ENCODE assay signal across 1 cellular context in the genomic region with DNA sequence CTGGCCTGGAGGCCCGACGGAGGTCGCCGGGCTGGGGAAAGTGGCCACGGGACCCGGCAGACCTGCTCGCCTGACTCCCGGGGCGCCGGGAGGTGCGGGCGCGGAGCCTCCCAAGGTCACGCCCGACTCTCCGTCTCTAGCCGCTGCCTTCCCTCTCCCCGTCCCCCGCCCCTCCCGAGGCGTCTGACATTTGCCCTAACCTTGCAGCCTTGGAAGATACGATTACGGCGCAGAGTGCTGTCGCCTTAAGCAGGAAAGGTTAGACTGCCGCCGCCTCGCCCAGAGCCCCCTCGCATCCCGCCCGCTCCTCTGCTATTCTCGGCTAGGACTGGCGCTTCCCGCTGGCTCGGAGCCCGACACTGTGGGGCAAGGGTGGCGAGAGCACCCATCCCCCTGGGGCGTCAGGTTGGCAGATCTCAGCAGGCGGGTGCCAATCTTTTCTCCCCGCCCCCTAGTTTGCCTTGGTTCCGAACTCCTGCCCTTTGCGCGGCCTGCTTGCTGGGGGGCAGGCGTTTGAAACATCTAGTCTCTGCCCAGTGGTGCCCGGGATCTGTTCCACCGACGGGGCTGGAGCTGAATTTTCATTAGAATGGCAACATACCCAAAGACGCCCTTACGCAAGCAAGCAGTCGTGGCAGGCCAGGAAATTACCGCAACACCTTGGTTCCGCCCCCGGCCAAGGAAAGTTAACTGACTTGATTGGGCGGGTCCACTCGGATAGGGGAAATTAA.
A peak's percentile ranks its signal among the peaks of the same experiment; 100 is the strongest.
TF ChIP-seq lines count a peak whose summit lies in the region.

No MANE protein-coding gene starts in this region.

TF ChIP-seq in HEK293, 187 proteins besides CTCF, POLR2A, EP300 and RAD21 (continued from another document):
- TF ChIP-seq, protein P1, sequence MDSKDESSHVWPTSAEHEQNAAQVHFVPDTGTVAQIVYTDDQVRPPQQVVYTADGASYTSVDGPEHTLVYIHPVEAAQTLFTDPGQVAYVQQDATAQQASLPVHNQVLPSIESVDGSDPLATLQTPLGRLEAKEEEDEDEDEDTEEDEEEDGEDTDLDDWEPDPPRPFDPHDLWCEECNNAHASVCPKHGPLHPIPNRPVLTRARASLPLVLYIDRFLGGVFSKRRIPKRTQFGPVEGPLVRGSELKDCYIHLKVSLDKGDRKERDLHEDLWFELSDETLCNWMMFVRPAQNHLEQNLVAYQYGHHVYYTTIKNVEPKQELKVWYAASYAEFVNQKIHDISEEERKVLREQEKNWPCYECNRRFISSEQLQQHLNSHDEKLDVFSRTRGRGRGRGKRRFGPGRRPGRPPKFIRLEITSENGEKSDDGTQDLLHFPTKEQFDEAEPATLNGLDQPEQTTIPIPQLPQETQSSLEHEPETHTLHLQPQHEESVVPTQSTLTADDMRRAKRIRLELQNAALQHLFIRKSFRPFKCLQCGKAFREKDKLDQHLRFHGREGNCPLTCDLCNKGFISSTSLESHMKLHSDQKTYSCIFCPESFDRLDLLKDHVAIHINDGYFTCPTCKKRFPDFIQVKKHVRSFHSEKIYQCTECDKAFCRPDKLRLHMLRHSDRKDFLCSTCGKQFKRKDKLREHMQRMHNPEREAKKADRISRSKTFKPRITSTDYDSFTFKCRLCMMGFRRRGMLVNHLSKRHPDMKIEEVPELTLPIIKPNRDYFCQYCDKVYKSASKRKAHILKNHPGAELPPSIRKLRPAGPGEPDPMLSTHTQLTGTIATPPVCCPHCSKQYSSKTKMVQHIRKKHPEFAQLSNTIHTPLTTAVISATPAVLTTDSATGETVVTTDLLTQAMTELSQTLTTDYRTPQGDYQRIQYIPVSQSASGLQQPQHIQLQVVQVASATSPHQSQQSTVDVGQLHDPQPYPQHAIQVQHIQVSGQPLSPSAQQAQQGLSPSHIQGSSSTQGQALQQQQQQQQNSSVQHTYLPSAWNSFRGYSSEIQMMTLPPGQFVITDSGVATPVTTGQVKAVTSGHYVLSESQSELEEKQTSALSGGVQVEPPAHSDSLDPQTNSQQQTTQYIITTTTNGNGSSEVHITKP (tag by site-specific recombination; IDR thresholded peaks at IDR 0.05), result peak; percentile 97
- TF ChIP-seq ZXDB (tag by site-specific recombination; IDR thresholded peaks at IDR 0.05), result 0 out of 2 replicates have a peak, but pooled peaks have one; percentile 31
- TF ChIP-seq KLF7 (tag by site-specific recombination; IDR thresholded peaks at IDR 0.05; ENCODE audit: borderline replicate concordance), result no peak
- TF ChIP-seq ZNF175 (tag by site-specific recombination; IDR thresholded peaks at IDR 0.05), result no peak
- no peak for TF ChIP-seq OVOL3 (tag by site-specific recombination; IDR thresholded peaks at IDR 0.05)
- TF ChIP-seq GLIS1 (tag by site-specific recombination; IDR thresholded peaks at IDR 0.05), result peak; percentile 52; the same call in 1 of the 2 replicates
- TF ChIP-seq ZBTB8A (tag by site-specific recombination; IDR thresholded peaks at IDR 0.05), result peak; percentile 54
- 0 out of 2 replicates have a peak, but pooled peaks have one; percentile 57 for TF ChIP-seq ZNF600 (tag by site-specific recombination; IDR thresholded peaks at IDR 0.05)
- TF ChIP-seq ZBTB20 (tag by site-specific recombination; IDR thresholded peaks at IDR 0.05), result peak; percentile 80
- peak; percentile 60; the same call in 1 of the 2 replicates for TF ChIP-seq KLF8 (tag by site-specific recombination; IDR thresholded peaks at IDR 0.05)
- TF ChIP-seq, protein P2, sequence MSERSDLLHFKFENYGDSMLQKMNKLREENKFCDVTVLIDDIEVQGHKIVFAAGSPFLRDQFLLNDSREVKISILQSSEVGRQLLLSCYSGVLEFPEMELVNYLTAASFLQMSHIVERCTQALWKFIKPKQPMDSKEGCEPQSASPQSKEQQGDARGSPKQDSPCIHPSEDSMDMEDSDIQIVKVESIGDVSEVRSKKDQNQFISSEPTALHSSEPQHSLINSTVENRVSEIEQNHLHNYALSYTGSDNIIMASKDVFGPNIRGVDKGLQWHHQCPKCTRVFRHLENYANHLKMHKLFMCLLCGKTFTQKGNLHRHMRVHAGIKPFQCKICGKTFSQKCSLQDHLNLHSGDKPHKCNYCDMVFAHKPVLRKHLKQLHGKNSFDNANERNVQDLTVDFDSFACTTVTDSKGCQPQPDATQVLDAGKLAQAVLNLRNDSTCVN (tag by site-specific recombination; optimal IDR thresholded peaks at IDR 0.05), result peak; percentile 90
- peak; percentile 59; the same call in 1 of the 2 replicates for TF ChIP-seq BCL11B (tag by site-specific recombination; IDR thresholded peaks at IDR 0.05; ENCODE audit: low read depth)
- peak; percentile 29; the same call in 1 of the 2 replicates for TF ChIP-seq WT1 (tag by site-specific recombination; IDR thresholded peaks at IDR 0.05)
- TF ChIP-seq ZNF155 (tag by site-specific recombination; IDR thresholded peaks at IDR 0.05), result no peak
- peak; percentile 62 for TF ChIP-seq SP3 (tag by site-specific recombination; IDR thresholded peaks at IDR 0.05)
- TF ChIP-seq ZNF777 (tag by site-specific recombination; IDR thresholded peaks at IDR 0.05; ENCODE audit: borderline replicate concordance), result peak; percentile 56
- TF ChIP-seq ZBTB49 (tag by site-specific recombination; IDR thresholded peaks at IDR 0.05; ENCODE audit: low read depth), result no peak
- 0 out of 2 replicates have a peak, but pooled peaks have one; percentile 39 for TF ChIP-seq ZNF239 (tag by site-specific recombination; IDR thresholded peaks at IDR 0.05)
- TF ChIP-seq ZNF335 (tag by site-specific recombination; conservative IDR thresholded peaks at IDR 0.05), result peak; percentile 67
- TF ChIP-seq ZNF449 (tag by site-specific recombination; IDR thresholded peaks at IDR 0.05), result peak; percentile 37; the same call in 1 of the 2 replicates
- no peak; the same call in 1 of the 2 replicates for TF ChIP-seq PBX3 (CRISPR knock-in tag; IDR thresholded peaks at IDR 0.05)
- peak; percentile 79 for TF ChIP-seq ZNF341 (tag by site-specific recombination; IDR thresholded peaks at IDR 0.05; ENCODE audit: low read depth)
- no peak for TF ChIP-seq ZNF132 (tag by site-specific recombination; IDR thresholded peaks at IDR 0.05; ENCODE audit: borderline replicate concordance)
- TF ChIP-seq SP7 (tag by site-specific recombination; IDR thresholded peaks at IDR 0.05), result peak; percentile 9; the same call in 1 of the 2 replicates
- 0 out of 2 replicates have a peak, but pooled peaks have one; percentile 45 for TF ChIP-seq BCL11A (tag by site-specific recombination; IDR thresholded peaks at IDR 0.05; ENCODE audit: low read depth)
- TF ChIP-seq ZNF2 (tag by site-specific recombination; IDR thresholded peaks at IDR 0.05), result 0 out of 2 replicates have a peak, but pooled peaks have one; percentile 8
- peak; percentile 41 for TF ChIP-seq GLIS2 (tag by site-specific recombination; IDR thresholded peaks at IDR 0.05)
- 0 out of 2 replicates have a peak, but pooled peaks have one; percentile 2 for TF ChIP-seq ZNF660 (tag by site-specific recombination; IDR thresholded peaks at IDR 0.05)
- TF ChIP-seq SP2 (tag by site-specific recombination; IDR thresholded peaks at IDR 0.05), result peak; percentile 77
- 0 out of 2 replicates have a peak, but pooled peaks have one; percentile 36 for TF ChIP-seq KLF16 (tag by site-specific recombination; IDR thresholded peaks at IDR 0.05)
